Comparison of ENCODE assay signal across 22 cellular contexts in the genomic region with DNA sequence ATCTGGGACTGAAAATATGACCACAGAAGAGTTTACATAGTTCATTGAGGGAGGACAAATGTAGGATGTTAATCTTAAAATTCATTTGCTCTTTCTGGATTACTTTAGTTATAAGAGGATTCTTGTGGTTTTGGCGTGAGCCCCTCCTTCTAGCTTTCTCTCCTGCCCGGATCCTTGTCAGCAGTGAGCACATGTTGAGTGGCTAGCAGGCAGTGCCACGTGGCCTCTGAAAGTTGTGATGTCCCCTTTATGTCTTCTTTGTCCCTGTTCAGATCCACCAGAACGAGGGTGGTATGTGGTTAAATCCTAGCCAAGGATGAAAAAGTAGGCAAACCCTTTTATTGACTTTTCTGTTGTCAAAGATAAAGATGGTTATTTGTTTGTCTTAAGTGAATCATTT.
A peak's percentile ranks its signal among the peaks of the same experiment; 100 is the strongest.
DNase-seq lines count a peak whose midpoint lies in the region; ATAC-seq, FAIRE-seq and TF ChIP-seq lines count a peak whose summit lies in the region.
"Had no signal": no experiment of that assay in that cellular context is flagged by ENCODE, and none has a peak within 500 bp of the region (broad histone marks: within the 10 kb centered on the region; RNA-seq: fewer than 3 reads in every experiment).

No MANE protein-coding gene starts in this region.

- no peaks in the 10 kb centered on the region for H3K36me3 Mint-ChIP-seq in astrocyte (ENCODE audit: low read depth, unreplicated experiment)
- H3K36me3 Mint-ChIP-seq: CD14-positive monocyte had no signal

- TF ChIP-seq RAD21 in HepG2 (CRISPR knock-in tag; IDR thresholded peaks at IDR 0.05) = no peak

- no peak overlapping the region for H3K4me2 ChIP-seq in HepG2 (ENCODE audit: low read depth, low read length)
- no peak overlapping the region for H3K4me2 ChIP-seq in astrocyte (ENCODE audit: low read length)

- DNase-seq in HepG2 (ENCODE audit: low spot score) = no peak
- DNase-seq in right lobe of liver = no peak
- DNase-seq in astrocyte (ENCODE audit: low read depth) = peak; percentile 52
- peak; percentile 28 for DNase-seq in mesenteric fat pad (ENCODE audit: low spot score)
- DNase-seq in SJCRH30 = no peak
- DNase-seq in RCC 7860 (ENCODE audit: low spot score) = no peak
- no peak for DNase-seq in prostate gland (ENCODE audit: low spot score)
- DNase-seq in NCI-H1436 (lab: John Stamatoyannopoulos, UW) = no peak
- DNase-seq: H9, HFFc6, NCI-H1092, NCI-H146, NCI-H2029, NCI-H2171, NCI-H345, NCI-H524 treated with DMSO at 0.1 percent for 48 hours, NCI-H82, SHP77 had no signal

- no peaks in the 10 kb centered on the region for H4K20me1 ChIP-seq in HepG2 (ENCODE audit: insufficient read depth, low read length)
- H4K20me1 ChIP-seq in astrocyte (ENCODE audit: insufficient read depth, low read length) = no peaks in the 10 kb centered on the region

- intact Hi-C loops in HepG2 (cut with micrococcal nuclease; ENCODE audit: unreplicated experiment) (no loop called here), right lobe of liver (cut with DNase I) (no loop called here), prostate gland (cut with DNase I) (no loop called here)

- H3K9me3 ChIP-seq in HepG2 (ENCODE audit: low read length) = no peaks in the 10 kb centered on the region
- no peaks in the 10 kb centered on the region for H3K9me3 ChIP-seq in right lobe of liver
- no peaks in the 10 kb centered on the region for H3K9me3 ChIP-seq in astrocyte (ENCODE audit: insufficient read depth, low read depth, low read length)
- no peaks in the 10 kb centered on the region for H3K9me3 ChIP-seq in SJCRH30 (replicated peaks)
- no peaks in the 10 kb centered on the region for H3K9me3 ChIP-seq in prostate gland

- POLR2A ChIA-PET in HepG2 (lab: Yijun Ruan, JAX) = no interaction called here

- H2AFZ ChIP-seq in HepG2 (ENCODE audit: low read length) = no peak overlapping the region
- H2AFZ ChIP-seq in astrocyte (ENCODE audit: low read depth, low read length) = no peak overlapping the region

- H3K27ac ChIP-seq in HepG2 (ENCODE audit: extremely low read length, insufficient read depth, low read length) (no peak overlapping the region), right lobe of liver (no peak overlapping the region), astrocyte (ENCODE audit: low read depth, low read length) (no peak overlapping the region), SJCRH30 (no peak overlapping the region), prostate gland (no peak overlapping the region)
- H3K27ac ChIP-seq: 22Rv1 had no signal

- H3K27ac Mint-ChIP-seq in astrocyte (ENCODE audit: unreplicated experiment) = no peak overlapping the region
- H3K27ac Mint-ChIP-seq: B cell, CD14-positive monocyte, H9, HFFc6 had no signal

- CTCF ChIA-PET in HepG2 (lab: Yijun Ruan, JAX; ENCODE audit: low intra/inter-chr PET ratio, low total read pairs) = no interaction called here

- no peak for TF ChIP-seq CTCF in HepG2 (CRISPR knock-in tag; IDR thresholded peaks at IDR 0.05)
- TF ChIP-seq CTCF in right lobe of liver (IDR thresholded peaks at IDR 0.05) = no peak
- TF ChIP-seq CTCF in astrocyte (IDR thresholded peaks at IDR 0.05; ENCODE audit: insufficient read depth, low read depth, low read length) = no peak
- TF ChIP-seq CTCF in prostate gland (IDR thresholded peaks at IDR 0.05) = no peak

- no TSS peak for BruUV-seq in HepG2 (replicated peaks; lab: Mats Ljungman, UMichigan)

- FAIRE-seq in HepG2 (lab: Jason Lieb, UNC) (no peak), astrocyte (lab: Jason Lieb, UNC) (no peak), RCC 7860 (lab: Jason Lieb, UNC) (no peak)

- H3K4me3 ChIP-seq in HepG2 (replicated peaks in 1 of 3; ENCODE audit: insufficient read depth in 1 of 3, low read depth in 2 of 3, low read length in 3 of 3) (no peak overlapping the region), right lobe of liver (no peak overlapping the region), astrocyte (ENCODE audit: insufficient read depth, low read depth, low read length) (no peak overlapping the region), SJCRH30 (no peak overlapping the region), prostate gland (no peak overlapping the region)

- no peaks in the 10 kb centered on the region for H3K79me2 ChIP-seq in HepG2 (ENCODE audit: insufficient read depth, low read length)
- no peaks in the 10 kb centered on the region for H3K79me2 ChIP-seq in astrocyte (ENCODE audit: insufficient read depth, low read length)

- H3K27me3 ChIP-seq in HepG2 (ENCODE audit: control insufficient read depth in 1 of 2, insufficient read depth in 2 of 2, low read length in 2 of 2) = peaks cover 0 to 8% of the 10 kb centered on the region in 2 experiments; a peak in 3 of 5 replicates
- no peaks in the 10 kb centered on the region for H3K27me3 ChIP-seq in right lobe of liver
- no peaks in the 10 kb centered on the region for H3K27me3 ChIP-seq in astrocyte (ENCODE audit: insufficient read depth, low read length)
- H3K27me3 ChIP-seq in SJCRH30 = no peaks in the 10 kb centered on the region
- no peaks in the 10 kb centered on the region for H3K27me3 ChIP-seq in prostate gland (replicated peaks; ENCODE audit: insufficient read depth)

- H3K36me3 ChIP-seq in HepG2 (replicated peaks in 1 of 2; ENCODE audit: control insufficient read depth in 1 of 2, insufficient read depth in 2 of 2, low read length in 2 of 2) (no peaks in the 10 kb centered on the region), right lobe of liver (peaks cover 0 to 17% (median 4%) of the 10 kb centered on the region in 4 donors), astrocyte (ENCODE audit: insufficient read depth, low read length) (no peaks in the 10 kb centered on the region), SJCRH30 (no peaks in the 10 kb centered on the region), prostate gland (no peaks in the 10 kb centered on the region)

- in situ Hi-C loops in HepG2 (cut with HindIII; ENCODE audit: extremely low pct_ligation_motif_present, low pct_unique_long_range_greater_than_20kb) = loop anchor here (10.0 kb wide), 1 partner anchor 230 kb away; no protein-coding TSS in a partner anchor

- H3K9me3 Mint-ChIP-seq in astrocyte (ENCODE audit: unreplicated experiment) = peaks cover 13% of the 10 kb centered on the region

- ATAC-seq in HepG2 (no peak), right lobe of liver (no peak)
- ATAC-seq: SK-N-SH treated with all-trans-retinoic acid at 6 μM for 48 hours had no signal

- H3K27me3 Mint-ChIP-seq in astrocyte (ENCODE audit: low read depth, unreplicated experiment) = peaks cover 20% of the 10 kb centered on the region

- H3K4me1 ChIP-seq in HepG2 (ENCODE audit: insufficient read depth, low read length) = peaks cover 3% of the 10 kb centered on the region
- H3K4me1 ChIP-seq in right lobe of liver = peaks cover 0 to 10% (median 3%) of the 10 kb centered on the region in 4 donors
- peaks cover 5% of the 10 kb centered on the region for H3K4me1 ChIP-seq in astrocyte (ENCODE audit: insufficient read depth, low read length)
- no peaks in the 10 kb centered on the region for H3K4me1 ChIP-seq in SJCRH30
- no peaks in the 10 kb centered on the region for H3K4me1 ChIP-seq in prostate gland (replicated peaks)

- TF ChIP-seq EP300 in HepG2 (IDR thresholded peaks at IDR 0.05; ENCODE audit: low read depth in 2 of 2, low read length in 2 of 2) = no peak
- no peak for TF ChIP-seq EP300 in HepG2 (CRISPR knock-in tag; IDR thresholded peaks at IDR 0.05; ENCODE audit: borderline replicate concordance)

- H3K9ac ChIP-seq in HepG2 (ENCODE audit: insufficient read depth, low read depth, low read length) = no peak overlapping the region
- no peak overlapping the region for H3K9ac ChIP-seq in astrocyte (ENCODE audit: low read length)

- TF ChIP-seq POLR2A in HepG2 (IDR thresholded peaks at IDR 0.05; ENCODE audit: insufficient read depth in 1 of 2, low read depth in 2 of 2, low read length in 2 of 2) (no peak), right lobe of liver (IDR thresholded peaks at IDR 0.05) (no peak), prostate gland (IDR thresholded peaks at IDR 0.05) (no peak)

- H3K4me3 Mint-ChIP-seq in astrocyte (ENCODE audit: unreplicated experiment) = no peak overlapping the region
- H3K4me3 Mint-ChIP-seq: B cell, CD14-positive monocyte, H9, HFFc6 had no signal

- peaks cover 6% of the 10 kb centered on the region for H3K4me1 Mint-ChIP-seq in astrocyte (ENCODE audit: low read depth, unreplicated experiment)
- H3K4me1 Mint-ChIP-seq: B cell had no signal

- WGBS in HepG2 (ENCODE audit: low lambda C conversion rate) = 15% methylated on average over 4 of the region's 4 CpGs
- WGBS in right lobe of liver (ENCODE audit: insufficient coverage, low coverage, low lambda C conversion rate, missing lambda C conversion rate) = 71% methylated on average over 4 of the region's 4 CpGs
- WGBS in prostate gland = 49% methylated on average over 4 of the region's 4 CpGs

TF ChIP-seq in HepG2, 621 proteins besides CTCF, POLR2A, EP300 and RAD21:
- TF ChIP-seq ZNF703 (CRISPR knock-in tag; IDR thresholded peaks at IDR 0.05; ENCODE audit: borderline replicate concordance) (no peak), ZNF101 (CRISPR knock-in tag; IDR thresholded peaks at IDR 0.05; ENCODE audit: borderline replicate concordance, low read depth) (no peak), ZNF567 (CRISPR knock-in tag; IDR thresholded peaks at IDR 0.05; ENCODE audit: borderline replicate concordance) (no peak), ZSCAN9 (CRISPR knock-in tag; IDR thresholded peaks at IDR 0.05; ENCODE audit: borderline replicate concordance) (no peak), SKI (IDR thresholded peaks at IDR 0.05; ENCODE audit: partially characterized antibody) (no peak)
- TF ChIP-seq, protein P1, sequence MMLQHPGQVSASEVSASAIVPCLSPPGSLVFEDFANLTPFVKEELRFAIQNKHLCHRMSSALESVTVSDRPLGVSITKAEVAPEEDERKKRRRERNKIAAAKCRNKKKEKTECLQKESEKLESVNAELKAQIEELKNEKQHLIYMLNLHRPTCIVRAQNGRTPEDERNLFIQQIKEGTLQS (CRISPR knock-in tag; IDR thresholded peaks at IDR 0.05) = no peak
- TF ChIP-seq, protein P2, sequence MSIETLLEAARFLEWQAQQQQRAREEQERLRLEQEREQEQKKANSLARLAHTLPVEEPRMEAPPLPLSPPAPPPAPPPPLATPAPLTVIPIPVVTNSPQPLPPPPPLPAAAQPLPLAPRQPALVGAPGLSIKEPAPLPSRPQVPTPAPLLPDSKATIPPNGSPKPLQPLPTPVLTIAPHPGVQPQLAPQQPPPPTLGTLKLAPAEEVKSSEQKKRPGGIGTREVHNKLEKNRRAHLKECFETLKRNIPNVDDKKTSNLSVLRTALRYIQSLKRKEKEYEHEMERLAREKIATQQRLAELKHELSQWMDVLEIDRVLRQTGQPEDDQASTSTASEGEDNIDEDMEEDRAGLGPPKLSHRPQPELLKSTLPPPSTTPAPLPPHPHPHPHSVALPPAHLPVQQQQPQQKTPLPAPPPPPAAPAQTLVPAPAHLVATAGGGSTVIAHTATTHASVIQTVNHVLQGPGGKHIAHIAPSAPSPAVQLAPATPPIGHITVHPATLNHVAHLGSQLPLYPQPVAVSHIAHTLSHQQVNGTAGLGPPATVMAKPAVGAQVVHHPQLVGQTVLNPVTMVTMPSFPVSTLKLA (IDR thresholded peaks at IDR 0.05) = peak; percentile 89

Comparison
In these comparisons a context has a peak if more than half of its experiments do, and no peak if none do; other contexts are left out.
1. DNase-seq: peak in astrocyte (single experiment) and mesenteric fat pad (single experiment); none in HepG2 (single experiment), right lobe of liver (0 of 3), SJCRH30 (0 of 2), RCC 7860 (single experiment), prostate gland (single experiment) and NCI-H1436 (single experiment).